ENCODE assay signal across 27 cellular contexts in the genomic region with DNA sequence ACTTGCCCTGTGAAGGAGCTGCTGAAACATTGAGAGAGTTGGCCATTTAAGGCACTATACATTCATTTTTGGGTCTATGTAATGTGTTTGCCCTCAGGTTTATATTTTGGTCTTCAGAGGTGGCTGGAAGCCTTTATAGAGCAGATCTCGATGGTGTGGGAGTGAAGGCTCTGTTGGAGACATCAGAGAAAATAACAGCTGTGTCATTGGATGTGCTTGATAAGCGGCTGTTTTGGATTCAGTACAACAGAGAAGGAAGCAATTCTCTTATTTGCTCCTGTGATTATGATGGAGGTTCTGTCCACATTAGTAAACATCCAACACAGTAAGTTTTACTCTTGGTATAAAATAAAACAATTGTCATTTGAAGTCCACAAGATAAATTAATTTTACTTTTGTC. TPM values are rescaled to one million over a fixed set of nuclear protein-coding genes. Genes with fewer than 3 reads are reported as not detected.
"Had no signal": no experiment of that assay in that cellular context is flagged by ENCODE, and none has a peak within 500 bp of the region (broad histone marks: within the 10 kb centered on the region; RNA-seq: fewer than 3 reads in every experiment).

No MANE protein-coding gene starts in this region.

- H3K4me3 ChIP-seq: left lung, lower lobe of right lung, right atrium auricular region, right lobe of liver, smooth muscle cell, transverse colon, upper lobe of left lung, vagina had no signal

- FAIRE-seq: islet of Langerhans, kidney had no signal

- H3K27ac ChIP-seq: left lung, lower lobe of right lung, right atrium auricular region, right lobe of liver, transverse colon, upper lobe of left lung, vagina had no signal

- H3K36me3 ChIP-seq: left lung, lower lobe of right lung, right atrium auricular region, right lobe of liver, transverse colon, upper lobe of left lung, vagina had no signal

- H3K4me2 ChIP-seq: smooth muscle cell had no signal

- H3K27me3 ChIP-seq: left lung, right atrium auricular region, right lobe of liver, transverse colon, upper lobe of left lung, vagina had no signal

- H3K4me1 ChIP-seq: left lung, lower lobe of right lung, right atrium auricular region, transverse colon, upper lobe of left lung, vagina had no signal

- ATAC-seq: left colon; left lung; lower lobe of right lung; naive thymus-derived CD8-positive, alpha-beta T cell; right lobe of liver; stimulated activated memory B cell treated with anti-CD40 and anti-IgM and Interleukin-4, amounts not matched to agents 10 μg/mL and 1 μg/mL and 100 μg/mL, for 72 hours; stimulated activated naive CD8-positive, alpha-beta T cell treated with anti-CD3 and anti-CD28 coated beads, Interleukin-15, amount 100 ng/mL, for 72 hours had no signal

- H3K9me3 ChIP-seq: left lung, lower lobe of right lung, right atrium auricular region, right lobe of liver, transverse colon, upper lobe of left lung, vagina had no signal

- DNase-seq: hypothalamus; immature natural killer cell; kidney; left colon; left lung; lower lobe of right lung; mammary epithelial cell; mesenchymal stem cell; naive thymus-derived CD8-positive, alpha-beta T cell; nucleus accumbens; right lobe of liver; stimulated activated CD4-positive, alpha-beta T cell treated with anti-CD3 and anti-CD28 coated beads, Interleukin-1b, Interleukin-23, amount 100 ng/mL, for 48 hours; stimulated activated CD4-positive, alpha-beta T cell treated with anti-CD3 and anti-CD28 coated beads, Interleukin-2, amount 100 ng/mL, for 48 hours; stimulated activated CD4-positive, alpha-beta T cell treated with anti-CD3 and anti-CD28 coated beads, Interleukin-4, amount 100 ng/mL, for 4 hours; stimulated activated CD8-positive, alpha-beta memory T cell treated with anti-CD3 and anti-CD28 coated beads, Interleukin-4, amount 100 ng/mL, for 48 hours; stimulated activated naive CD4-positive, alpha-beta T cell treated with Interleukin-2 at 50 U/mL for 16 hours; stimulated activated naive CD8-positive, alpha-beta T cell treated with anti-CD3 and anti-CD28 coated beads, Interleukin-15, amount 100 ng/mL, for 72 hours; substantia nigra; transverse colon had no signal

RNA-seq across cellular contexts. Expression of a gene that starts 31.1 kb away (rescaled TPM):
- total RNA-seq: naive thymus-derived CD8-positive, alpha-beta T cell; osteocyte; right lobe of liver had no signal
- polyA plus RNA-seq: liver; naive thymus-derived CD8-positive, alpha-beta T cell had no signal
